Comparison of ENCODE assay signal across 15 cellular contexts in the genomic region with DNA sequence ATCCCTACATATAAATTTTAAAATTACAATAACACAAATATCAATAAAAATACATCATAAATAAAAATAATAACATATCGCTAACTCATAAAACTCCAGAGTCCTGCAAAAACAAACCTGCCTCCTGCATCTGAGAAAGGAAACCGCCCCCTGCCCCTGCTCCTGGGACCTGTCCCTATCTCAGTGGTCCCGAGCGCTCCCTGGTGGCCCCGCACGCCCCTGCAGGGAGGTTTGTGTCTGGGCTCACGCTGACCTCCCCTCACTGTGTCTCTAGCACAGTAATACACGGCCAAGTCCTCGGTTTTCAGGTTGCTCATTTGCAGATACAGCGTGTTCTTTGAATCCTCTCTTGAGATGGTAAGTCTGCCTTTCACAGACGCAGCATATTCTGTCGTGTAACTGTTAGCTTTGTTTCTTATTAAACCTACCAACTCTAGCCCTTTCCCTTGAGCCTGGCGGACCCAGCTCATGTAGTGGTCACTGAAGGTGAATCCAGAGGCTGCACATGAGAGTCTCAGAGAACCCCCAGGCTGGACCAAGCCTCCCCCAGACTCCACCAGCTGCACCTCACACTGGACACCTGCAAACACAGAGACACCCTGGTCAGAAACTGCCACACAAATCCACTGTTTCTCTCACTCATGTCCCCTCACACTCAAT.
A peak's percentile ranks its signal among the peaks of the same experiment; 100 is the strongest.
DNase-seq lines count a peak whose midpoint lies in the region; ATAC-seq and TF ChIP-seq lines count a peak whose summit lies in the region.
"Had no signal": no experiment of that assay in that cellular context is flagged by ENCODE, and none has a peak within 500 bp of the region (broad histone marks: within the 10 kb centered on the region; RNA-seq: fewer than 3 reads in every experiment).

No MANE protein-coding gene starts in this region.

- in situ Hi-C loops in KBM-7 (cut with MboI; ENCODE audit: low pct_unique_long_range_greater_than_20kb, low sequenced_read_pairs) (no loop called here), Panc1 (cut with HindIII; ENCODE audit: low pct_unique_long_range_greater_than_20kb, low sequenced_read_pairs) (no loop called here)

- no peak overlapping the region for H3K4me3 ChIP-seq in Panc1 (ENCODE audit: low read depth in 2 of 2, low read length in 2 of 2)
- H3K4me3 ChIP-seq in lower leg skin (ENCODE audit: low read depth, poor library complexity, severe bottlenecking): no peak overlapping the region
- H3K4me3 ChIP-seq: esophagus muscularis mucosa, GM23248 had no signal

- H3K27me3 Mint-ChIP-seq in natural killer cell (ENCODE audit: low read depth in 2 of 2): no peaks in the 10 kb centered on the region
- H3K27me3 Mint-ChIP-seq in natural killer cell treated with Interleukin-12 subunit alpha and Interleukin-12 subunit beta and Interleukin-15 and Interleukin-18, amount 100 ng/mL, for 72 hours: no peaks in the 10 kb centered on the region
- H3K27me3 Mint-ChIP-seq: stimulated activated naive B cell treated with anti-CD40 and anti-IgM and Interleukin-4, amounts not matched to agents 10 μg/mL and 1 μg/mL and 100 μg/mL, for 72 hours had no signal

- peak overlapping the region; percentile 2 for H3K4me3 Mint-ChIP-seq in natural killer cell
- no peak overlapping the region for H3K4me3 Mint-ChIP-seq in natural killer cell treated with Interleukin-12 subunit alpha and Interleukin-12 subunit beta and Interleukin-15 and Interleukin-18, amount 100 ng/mL, for 72 hours
- H3K4me3 Mint-ChIP-seq: stimulated activated naive B cell treated with anti-CD40 and anti-IgM and Interleukin-4, amounts not matched to agents 10 μg/mL and 1 μg/mL and 100 μg/mL, for 72 hours had no signal

- H3K27ac ChIP-seq in Panc1 (ENCODE audit: low read length): no peak overlapping the region
- H3K27ac ChIP-seq: esophagus muscularis mucosa, GM23248 had no signal

- TF ChIP-seq CTCF in natural killer cell (IDR thresholded peaks at IDR 0.05) (no peak), Panc1 (IDR thresholded peaks at IDR 0.05) (peak; percentile 71), lower leg skin (IDR thresholded peaks at IDR 0.05) (no peak)

- 21 to 30% methylated on average over 13 of the region's 13 CpGs for WGBS in lower leg skin, 2 donors

- H3K4me1 ChIP-seq in Panc1 (ENCODE audit: control insufficient read depth, insufficient read depth, low read length): no peaks in the 10 kb centered on the region
- H3K4me1 ChIP-seq: esophagus muscularis mucosa had no signal

- H3K36me3 ChIP-seq in Panc1 (ENCODE audit: control insufficient read depth, insufficient read depth, low read length): no peaks in the 10 kb centered on the region
- H3K36me3 ChIP-seq: esophagus muscularis mucosa had no signal

- no peak for TF ChIP-seq POLR2A in lower leg skin (IDR thresholded peaks at IDR 0.05)

- H3K36me3 Mint-ChIP-seq in natural killer cell: peaks cover 5% of the 10 kb centered on the region
- peaks cover 10% of the 10 kb centered on the region for H3K36me3 Mint-ChIP-seq in natural killer cell treated with Interleukin-12 subunit alpha and Interleukin-12 subunit beta and Interleukin-15 and Interleukin-18, amount 100 ng/mL, for 72 hours
- H3K36me3 Mint-ChIP-seq: stimulated activated naive B cell treated with anti-CD40 and anti-IgM and Interleukin-4, amounts not matched to agents 10 μg/mL and 1 μg/mL and 100 μg/mL, for 72 hours had no signal

- no peak overlapping the region for H3K27ac Mint-ChIP-seq in natural killer cell
- no peak overlapping the region for H3K27ac Mint-ChIP-seq in natural killer cell treated with Interleukin-12 subunit alpha and Interleukin-12 subunit beta and Interleukin-15 and Interleukin-18, amount 100 ng/mL, for 72 hours
- H3K27ac Mint-ChIP-seq: stimulated activated naive B cell treated with anti-CD40 and anti-IgM and Interleukin-4, amounts not matched to agents 10 μg/mL and 1 μg/mL and 100 μg/mL, for 72 hours had no signal

- no peaks in the 10 kb centered on the region for H3K9me3 ChIP-seq in Panc1 (ENCODE audit: control insufficient read depth, insufficient read depth, low read depth, low read length)
- H3K9me3 ChIP-seq: esophagus muscularis mucosa had no signal

- intact Hi-C loops in natural killer cell (cut with micrococcal nuclease): no loop called here
- intact Hi-C loops in Panc1 (cut with micrococcal nuclease; ENCODE audit: unreplicated experiment): loop anchor here (10.0 kb wide), 1 partner anchor 63 kb away; no protein-coding TSS in a partner anchor
- intact Hi-C loops in lower leg skin (cut with DNase I; ENCODE audit: low total_unique reads): no loop called here

- CTCF ChIA-PET in Panc1 (lab: Charles Lee): no interaction called here

- H3K9me3 Mint-ChIP-seq in natural killer cell: peaks cover 14 to 25% of the 10 kb centered on the region in 2 donors
- H3K9me3 Mint-ChIP-seq in natural killer cell treated with Interleukin-12 subunit alpha and Interleukin-12 subunit beta and Interleukin-15 and Interleukin-18, amount 100 ng/mL, for 72 hours: peaks cover 12% of the 10 kb centered on the region

- H3K4me1 Mint-ChIP-seq in natural killer cell: no peaks in the 10 kb centered on the region
- H3K4me1 Mint-ChIP-seq in natural killer cell treated with Interleukin-12 subunit alpha and Interleukin-12 subunit beta and Interleukin-15 and Interleukin-18, amount 100 ng/mL, for 72 hours (ENCODE audit: low read depth in 2 of 2): no peaks in the 10 kb centered on the region
- H3K4me1 Mint-ChIP-seq: stimulated activated naive B cell treated with anti-CD40 and anti-IgM and Interleukin-4, amounts not matched to agents 10 μg/mL and 1 μg/mL and 100 μg/mL, for 72 hours had no signal

- POLR2A ChIA-PET in Panc1 (lab: Charles Lee): no interaction called here

- no TSS peak for BruUV-seq in Panc1 (replicated peaks; lab: Mats Ljungman, UMichigan)

- no peaks in the 10 kb centered on the region for H3K27me3 ChIP-seq in Panc1 (ENCODE audit: control insufficient read depth, insufficient read depth, low read length)

- ATAC-seq in natural killer cell (no peak), Panc1 (peak; percentile 79), HG02840 (IDR thresholded peaks at IDR 0.05; ENCODE audit: low FRiP score, unreplicated experiment) (no peak)
- no peak for ATAC-seq in natural killer cell treated with Interleukin-12 subunit alpha and Interleukin-12 subunit beta and Interleukin-15 and Interleukin-18, amount 100 ng/mL, for 72 hours

- no peak for DNase-seq in natural killer cell
- no peak for DNase-seq in natural killer cell treated with Interleukin-12 subunit alpha and Interleukin-12 subunit beta and Interleukin-15 and Interleukin-18, amount 100 ng/mL, for 72 hours (ENCODE audit: low spot score)
- DNase-seq in KBM-7: peak; percentile 35
- no peak for DNase-seq in Panc1 (ENCODE audit: low read depth, low spot score)
- peak; percentile 39 for DNase-seq in stimulated activated CD8-positive, alpha-beta memory T cell treated with anti-CD3 and anti-CD28 coated beads, Interleukin-4, amount 100 ng/mL, for 48 hours
- DNase-seq in hypothalamus (lab: John Stamatoyannopoulos, UW): no peak
- no peak for DNase-seq in lower leg skin (ENCODE audit: low spot score in 2 of 2)
- DNase-seq: activated CD4-positive, alpha-beta T cell treated with anti-CD3 and anti-CD28 coated beads, Interleukin-2, amount 50 U/mL, for 1 hour; activated naive CD4-positive, alpha-beta T cell treated with Interleukin-2 at 50 U/mL for 16 hours; cerebellar nuclear complex; GM23248; IMR-90; stimulated activated naive B cell treated with anti-CD40 and anti-IgM and Interleukin-4, amounts not matched to agents 10 μg/mL and 1 μg/mL and 100 μg/mL, for 72 hours had no signal

Comparison
In these comparisons a context has a peak if more than half of its experiments do, and no peak if none do; other contexts are left out.
1. DNase-seq: peak in KBM-7 (single experiment) and stimulated activated CD8-positive, alpha-beta memory T cell treated with anti-CD3 and anti-CD28 coated beads, Interleukin-4, amount 100 ng/mL, for 48 hours (single experiment); none in natural killer cell (single experiment), natural killer cell treated with Interleukin-12 subunit alpha and Interleukin-12 subunit beta and Interleukin-15 and Interleukin-18, amount 100 ng/mL, for 72 hours (single experiment), Panc1 (single experiment), hypothalamus (0 of 51) and lower leg skin (0 of 2).